Comparison of ENCODE assay signal across 8 cellular contexts in the genomic region with DNA sequence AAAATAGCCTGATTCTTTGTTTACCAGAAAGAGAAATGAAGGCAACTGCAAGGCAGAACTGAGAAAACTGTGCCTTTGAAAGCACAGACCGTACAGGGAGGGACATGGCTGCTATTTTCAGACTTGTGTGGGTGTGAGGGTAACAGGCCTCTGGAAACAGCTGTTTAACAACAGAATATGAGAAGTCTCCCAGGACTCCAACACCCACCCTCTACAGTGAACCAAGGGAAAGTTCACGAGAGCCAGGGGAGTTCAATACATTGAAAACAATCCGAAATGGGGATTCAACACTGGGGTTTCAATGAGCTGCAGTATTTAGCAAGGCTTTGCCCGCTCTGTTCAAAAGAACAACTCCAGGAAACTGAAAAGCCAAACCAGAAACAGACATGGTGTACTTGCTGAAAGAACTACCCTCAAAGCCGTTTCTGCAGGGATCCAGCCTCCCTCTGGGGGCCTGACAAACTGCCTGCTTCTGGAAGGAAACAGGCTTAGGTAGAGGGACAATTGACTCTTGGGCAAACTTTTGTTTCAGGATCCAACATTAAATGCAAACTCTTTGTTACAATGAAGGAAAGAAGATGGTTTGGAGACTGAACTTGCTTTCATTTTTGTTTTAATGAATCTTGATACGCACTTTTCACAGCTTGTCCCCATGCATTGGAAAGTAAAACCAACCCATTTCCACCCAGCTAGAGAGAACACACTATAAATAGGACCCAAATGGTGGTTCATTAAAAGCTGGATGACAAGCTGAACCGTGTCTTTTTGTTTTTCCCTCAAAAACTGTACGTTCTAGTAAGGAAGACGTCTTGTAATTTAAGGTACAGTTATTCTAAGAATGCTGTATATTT.
A peak's percentile ranks its signal among the peaks of the same experiment; 100 is the strongest.
DNase-seq lines count a peak whose midpoint lies in the region; ATAC-seq and TF ChIP-seq lines count a peak whose summit lies in the region.

No MANE protein-coding gene starts in this region.

- no peak overlapping the region for H2BK5ac ChIP-seq in trophoblast cell (ENCODE audit: low read depth, low read length, poor library complexity)

- H3K4me3 Mint-ChIP-seq in CD14-positive monocyte = no peak overlapping the region

- H3K14ac ChIP-seq in trophoblast cell (ENCODE audit: low read length) = no peak overlapping the region

- intact Hi-C loops in dorsolateral prefrontal cortex (cut with DNase I) = no loop called here
- intact Hi-C loops in CD14-positive monocyte (cut with micrococcal nuclease) = no loop called here

- H3K18ac ChIP-seq in trophoblast cell (ENCODE audit: low read length) = no peak overlapping the region

- peaks cover 0 to 3% of the 10 kb centered on the region in 2 experiments for H3K4me1 ChIP-seq in trophoblast cell (ENCODE audit: control insufficient read depth in 1 of 2, insufficient read depth in 2 of 2, low read length in 2 of 2)

- H2AK5ac ChIP-seq in trophoblast cell (ENCODE audit: low read length) = no peak overlapping the region

- H3K27me3 ChIP-seq in dorsolateral prefrontal cortex (peaks cover 0 to 71% (median 10%) of the 10 kb centered on the region in 45 donors), trophoblast cell (ENCODE audit: insufficient read depth, low read length) (no peaks in the 10 kb centered on the region)

- no peak overlapping the region for H3K9ac ChIP-seq in trophoblast cell (ENCODE audit: low read length)

- no peak overlapping the region for H3K4ac ChIP-seq in trophoblast cell (ENCODE audit: low read depth, low read length)

- no peak for TF ChIP-seq CTCF in dorsolateral prefrontal cortex (IDR thresholded peaks at IDR 0.05 in 54 of 56, conservative IDR thresholded peaks at IDR 0.05 in 2 of 56; ENCODE audit: low read depth in 1 of 56, partially characterized antibody in 56 of 56)
- no peak for TF ChIP-seq CTCF in CD14-positive monocyte (IDR thresholded peaks at IDR 0.05)

- no peak overlapping the region for H2AFZ ChIP-seq in trophoblast cell (ENCODE audit: insufficient read depth, low read length, poor library complexity)

- H3K27ac ChIP-seq in dorsolateral prefrontal cortex (peak overlapping the region in 50 of 59 donors; percentile 4 to 83 (median 51)), trophoblast cell (ENCODE audit: low read depth, low read length) (no peak overlapping the region)

- H4K91ac ChIP-seq in trophoblast cell (ENCODE audit: low read depth, low read length) = peak overlapping the region; percentile 6

- H3K9me3 ChIP-seq in trophoblast cell (ENCODE audit: insufficient read depth, low read depth, low read length) = no peaks in the 10 kb centered on the region

- H3K79me2 ChIP-seq in trophoblast cell (ENCODE audit: control insufficient read depth, insufficient read depth, low read length, poor library complexity) = no peaks in the 10 kb centered on the region

- no peak overlapping the region for H3K4me2 ChIP-seq in trophoblast cell (ENCODE audit: low read length)

- H3K4me3 ChIP-seq in dorsolateral prefrontal cortex (peak overlapping the region in 6 of 59 donors; percentile 4 to 26 (median 9)), trophoblast cell (ENCODE audit: low read depth, low read length) (no peak overlapping the region)

- H4K8ac ChIP-seq in trophoblast cell (ENCODE audit: low read depth, low read length) = no peak overlapping the region

- peak overlapping the region; percentile 14 for H2BK12ac ChIP-seq in trophoblast cell (ENCODE audit: low read length)

- peaks cover 0 to 2% (median 0%) of the 10 kb centered on the region in 7 donors for H3K9me3 Mint-ChIP-seq in CD14-positive monocyte

- peak overlapping the region in 1 of 7 donors; percentile 69 for H3K27ac Mint-ChIP-seq in CD14-positive monocyte

- ATAC-seq in GM19452 (IDR thresholded peaks at IDR 0.05; ENCODE audit: unreplicated experiment) = peak; percentile 74
- ATAC-seq in HG03571 (IDR thresholded peaks at IDR 0.05; ENCODE audit: unreplicated experiment) = peak; percentile 90
- ATAC-seq in GM18861 (IDR thresholded peaks at IDR 0.05; ENCODE audit: unreplicated experiment) = no peak

- H2BK120ac ChIP-seq in trophoblast cell (ENCODE audit: insufficient read depth, low read length, poor library complexity) = no peak overlapping the region

- DNase-seq in CD1c-positive myeloid dendritic cell (ENCODE audit: extremely low spot score) (peak; percentile 62), dorsolateral prefrontal cortex (peak in 1 of 10 donors; percentile 17), trophoblast cell (no peak), LoVo (ENCODE audit: low spot score) (no peak), CD14-positive monocyte (ENCODE audit: low spot score) (no peak)

- H3K23ac ChIP-seq in trophoblast cell (ENCODE audit: low read length) = no peak overlapping the region

- H3K36me3 ChIP-seq in trophoblast cell (ENCODE audit: control insufficient read depth in 1 of 2, insufficient read depth in 2 of 2, low read length in 2 of 2) = no peaks in the 10 kb centered on the region

- peaks cover 2% of the 10 kb centered on the region for H3K79me1 ChIP-seq in trophoblast cell (ENCODE audit: low read length)

- H3K36me3 Mint-ChIP-seq in CD14-positive monocyte = no peaks in the 10 kb centered on the region

- H3K27me3 Mint-ChIP-seq in CD14-positive monocyte (ENCODE audit: low read depth in 3 of 3) = peaks cover 0 to 42% (median 3%) of the 10 kb centered on the region in 3 donors

- peaks cover 4% of the 10 kb centered on the region for H3K4me1 Mint-ChIP-seq in CD14-positive monocyte

- no peak overlapping the region for H4K12ac ChIP-seq in trophoblast cell (ENCODE audit: low read depth, low read length)

- no CpG with 5 or more reads among the region's 9 CpGs for WGBS in trophoblast cell (ENCODE audit: extremely low coverage, insufficient coverage, insufficient read length)
